In the genomic region with DNA sequence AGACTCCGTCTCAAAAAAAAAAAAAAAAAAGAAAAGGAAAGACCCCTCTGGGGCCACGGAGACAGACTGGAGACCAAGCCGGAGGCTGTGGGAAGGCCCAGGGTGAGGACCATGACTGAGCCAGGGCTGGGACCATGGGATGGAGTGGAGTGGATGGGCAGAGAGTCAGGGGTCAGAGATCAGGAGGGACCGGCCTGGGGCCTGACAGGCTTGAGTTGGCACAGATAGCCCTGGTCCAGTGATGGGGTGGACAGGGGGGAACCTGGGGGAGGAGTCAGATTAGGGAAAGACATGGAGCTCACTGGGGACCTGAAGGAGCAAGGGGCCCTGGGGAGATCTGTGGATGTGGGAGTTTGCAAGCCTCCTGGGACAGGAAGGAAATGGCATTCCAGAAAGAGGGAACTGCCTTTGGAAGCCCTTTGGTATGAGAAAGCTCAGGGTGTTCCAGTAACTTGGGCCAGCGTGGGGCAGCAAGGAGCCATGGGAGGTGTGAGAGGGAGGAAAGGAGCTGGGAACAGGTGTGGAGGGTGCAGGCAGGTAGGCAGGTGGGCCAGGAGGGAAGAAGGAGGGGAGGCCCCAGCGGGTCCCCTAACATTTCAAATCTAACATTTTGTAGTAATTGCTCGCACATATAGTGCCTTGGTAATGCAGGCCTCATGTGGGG, we compare ENCODE assay signal across 19 cellular contexts. TPM values are rescaled to one million over a fixed set of nuclear protein-coding genes. Genes with fewer than 3 reads are reported as not detected.
DNase-seq lines count a peak whose midpoint lies in the region; ATAC-seq, FAIRE-seq and TF ChIP-seq lines count a peak whose summit lies in the region.
"Had no signal": no experiment of that assay in that cellular context is flagged by ENCODE, and none has a peak within 500 bp of the region (broad histone marks: within the 10 kb centered on the region; RNA-seq: fewer than 3 reads in every experiment).

No MANE protein-coding gene starts in this region.

- ATAC-seq in activated naive CD8-positive, alpha-beta T cell treated with anti-CD3 and anti-CD28 coated beads, Interleukin-2, amount 50 U/mL, for 24 hours = no peak
- ATAC-seq in central memory CD8-positive, alpha-beta T cell (replicated peaks; ENCODE audit: extremely low read depth, poor library complexity, severe bottlenecking) = no peak
- ATAC-seq in heart left ventricle = no peak
- ATAC-seq in HG02970 (IDR thresholded peaks at IDR 0.05; ENCODE audit: low FRiP score, unreplicated experiment) = no peak
- ATAC-seq: activated T-cell treated with anti-CD3 and anti-CD28 coated beads, Interleukin-2, amount 50 U/mL, for 4 hours had no signal

- H3K4me3 Mint-ChIP-seq in activated naive CD8-positive, alpha-beta T cell = no peak overlapping the region
- H3K4me3 Mint-ChIP-seq in activated naive CD8-positive, alpha-beta T cell treated with anti-CD3 and anti-CD28 coated beads, Interleukin-2, amount 50 U/mL, for 24 hours = no peak overlapping the region
- no peak overlapping the region for H3K4me3 Mint-ChIP-seq in central memory CD8-positive, alpha-beta T cell
- H3K4me3 Mint-ChIP-seq: activated T-cell treated with anti-CD3 and anti-CD28 coated beads, Interleukin-2, amount 50 U/mL, for 4 hours had no signal

- WGBS in heart left ventricle, 4 donors = 84 to 89% (median 87%) methylated on average over 7 of the region's 7 CpGs

- peaks cover 27% of the 10 kb centered on the region for H3K4me1 Mint-ChIP-seq in activated naive CD8-positive, alpha-beta T cell (ENCODE audit: low read depth)
- peaks cover 13% of the 10 kb centered on the region for H3K4me1 Mint-ChIP-seq in activated naive CD8-positive, alpha-beta T cell treated with anti-CD3 and anti-CD28 coated beads, Interleukin-2, amount 50 U/mL, for 24 hours
- peaks cover 11% of the 10 kb centered on the region for H3K4me1 Mint-ChIP-seq in central memory CD8-positive, alpha-beta T cell

- no peaks in the 10 kb centered on the region for H3K27me3 ChIP-seq in heart left ventricle
- H3K27me3 ChIP-seq: heart right ventricle had no signal

- no peak for TF ChIP-seq CTCF in heart left ventricle (IDR thresholded peaks at IDR 0.05)

- H3K9me3 ChIP-seq in heart left ventricle = no peaks in the 10 kb centered on the region
- H3K9me3 ChIP-seq: Caco-2, heart right ventricle had no signal

- FAIRE-seq in GM19239 (lab: Jason Lieb, UNC) = no peak
- FAIRE-seq: islet of Langerhans had no signal

- no peak for TF ChIP-seq POLR2A in heart left ventricle (IDR thresholded peaks at IDR 0.05)

- intact Hi-C loops in heart left ventricle (cut with DNase I) = no loop called here

- peaks cover 0 to 13% (median 1%) of the 10 kb centered on the region in 12 donors for H3K4me1 ChIP-seq in heart left ventricle
- H3K4me1 ChIP-seq: Caco-2 had no signal

- H3K4me3 ChIP-seq in heart left ventricle = no peak overlapping the region
- H3K4me3 ChIP-seq: heart right ventricle, lung, skin epidermis had no signal

- H3K9me3 Mint-ChIP-seq in activated naive CD8-positive, alpha-beta T cell (ENCODE audit: low read depth) = no peaks in the 10 kb centered on the region
- H3K9me3 Mint-ChIP-seq in activated naive CD8-positive, alpha-beta T cell treated with anti-CD3 and anti-CD28 coated beads, Interleukin-2, amount 50 U/mL, for 24 hours = no peaks in the 10 kb centered on the region
- H3K9me3 Mint-ChIP-seq in central memory CD8-positive, alpha-beta T cell = no peaks in the 10 kb centered on the region
- H3K9me3 Mint-ChIP-seq: activated T-cell treated with anti-CD3 and anti-CD28 coated beads, Interleukin-2, amount 50 U/mL, for 4 hours had no signal

- peak overlapping the region; percentile 72 for H3K27ac Mint-ChIP-seq in activated naive CD8-positive, alpha-beta T cell
- no peak overlapping the region for H3K27ac Mint-ChIP-seq in activated naive CD8-positive, alpha-beta T cell treated with anti-CD3 and anti-CD28 coated beads, Interleukin-2, amount 50 U/mL, for 24 hours
- H3K27ac Mint-ChIP-seq in central memory CD8-positive, alpha-beta T cell (ENCODE audit: low read depth) = peak overlapping the region; percentile 75

- no peak overlapping the region for H3K27ac ChIP-seq in heart left ventricle
- H3K27ac ChIP-seq: heart right ventricle, skin epidermis had no signal

- H3K36me3 Mint-ChIP-seq in activated naive CD8-positive, alpha-beta T cell = peaks cover 3% of the 10 kb centered on the region
- peaks cover 14% of the 10 kb centered on the region for H3K36me3 Mint-ChIP-seq in activated naive CD8-positive, alpha-beta T cell treated with anti-CD3 and anti-CD28 coated beads, Interleukin-2, amount 50 U/mL, for 24 hours (ENCODE audit: low read depth)
- peaks cover 78% of the 10 kb centered on the region for H3K36me3 Mint-ChIP-seq in central memory CD8-positive, alpha-beta T cell (ENCODE audit: insufficient read depth)

- H3K27me3 Mint-ChIP-seq in activated naive CD8-positive, alpha-beta T cell = no peaks in the 10 kb centered on the region
- no peaks in the 10 kb centered on the region for H3K27me3 Mint-ChIP-seq in activated naive CD8-positive, alpha-beta T cell treated with anti-CD3 and anti-CD28 coated beads, Interleukin-2, amount 50 U/mL, for 24 hours
- H3K27me3 Mint-ChIP-seq in central memory CD8-positive, alpha-beta T cell = no peaks in the 10 kb centered on the region

- peaks cover 0 to 46% (median 4%) of the 10 kb centered on the region in 9 donors for H3K36me3 ChIP-seq in heart left ventricle

- no peak for DNase-seq in activated naive CD8-positive, alpha-beta T cell treated with anti-CD3 and anti-CD28 coated beads, Interleukin-2, amount 50 U/mL, for 24 hours
- no peak for DNase-seq in central memory CD8-positive, alpha-beta T cell (ENCODE audit: low spot score in 2 of 2)
- DNase-seq in heart left ventricle (no peak), GM19239 (ENCODE audit: insufficient read length, low spot score) (no peak)
- DNase-seq: activated CD4-positive, CD25-positive, alpha-beta regulatory T cell treated with anti-CD3 and anti-CD28 coated beads, Interleukin-2, amount 50 U/mL, for 72 hours; activated T-cell treated with anti-CD3 and anti-CD28 coated beads, Interleukin-2, amount 50 U/mL, for 4 hours; effector CD8-positive, alpha-beta T cell; heart right ventricle; KG1; NCI-H2081 treated with DMSO at 0.1 percent for 48 hours; NCI-H510A treated with DMSO at 0.1 percent for 48 hours; SHP77 treated with DMSO at 0.1 percent for 48 hours; stimulated activated CD4-positive, alpha-beta T cell treated with anti-CD3 and anti-CD28 coated beads, Interleukin-4, amount 100 ng/mL, for 1 hour had no signal

RNA-seq across cellular contexts. Expression of gene RPL13A, which starts 6.3 kb away (rescaled TPM):
- total RNA-seq in heart left ventricle = 1,000 to 10,000 TPM in 8 of 9 donors, 100 to 1,000 TPM in 1; 876 to 1,739 (median 1,261) TPM
- 1,000 to 10,000 TPM; 1,194 to 2,850 TPM for polyA plus RNA-seq in heart left ventricle

RNA-seq across cellular contexts. Expression of gene FLT3LG, which starts 7.1 kb away (rescaled TPM):
- 10 to 100 TPM in 1 of 9 donors, 1 to 10 TPM in 8; 1.7 to 13.4 (median 2.4) TPM for total RNA-seq in heart left ventricle
- polyA plus RNA-seq in heart left ventricle = 1 to 10 TPM; 2.9 to 5.5 TPM

RNA-seq across cellular contexts. Expression of gene RPS11, which starts 15.1 kb away (rescaled TPM):
- 1,000 to 10,000 TPM in 5 of 9 donors, 100 to 1,000 TPM in 4; 778 to 1,895 (median 1,011) TPM for total RNA-seq in heart left ventricle
- polyA plus RNA-seq in heart left ventricle = 1,000 to 10,000 TPM; 2,258 to 2,723 TPM

RNA-seq across cellular contexts. Expression of gene ALDH16A1, which starts 28.1 kb away (rescaled TPM):
- total RNA-seq in heart left ventricle = 10 to 100 TPM in 2 of 9 donors, 1 to 10 TPM in 7; 3.4 to 18.6 (median 8.5) TPM
- 10 to 100 TPM in 1 of 2 donors, 1 to 10 TPM in 1; 7.3 to 11.7 TPM for polyA plus RNA-seq in heart left ventricle

RNA-seq across cellular contexts. Expression of gene PIH1D1, which starts 29.5 kb away (rescaled TPM):
- total RNA-seq in heart left ventricle = 10 to 100 TPM; 16.3 to 49.9 (median 31.1) TPM
- 10 to 100 TPM; 22.6 to 57.6 TPM for polyA plus RNA-seq in heart left ventricle
